In the genomic region with DNA sequence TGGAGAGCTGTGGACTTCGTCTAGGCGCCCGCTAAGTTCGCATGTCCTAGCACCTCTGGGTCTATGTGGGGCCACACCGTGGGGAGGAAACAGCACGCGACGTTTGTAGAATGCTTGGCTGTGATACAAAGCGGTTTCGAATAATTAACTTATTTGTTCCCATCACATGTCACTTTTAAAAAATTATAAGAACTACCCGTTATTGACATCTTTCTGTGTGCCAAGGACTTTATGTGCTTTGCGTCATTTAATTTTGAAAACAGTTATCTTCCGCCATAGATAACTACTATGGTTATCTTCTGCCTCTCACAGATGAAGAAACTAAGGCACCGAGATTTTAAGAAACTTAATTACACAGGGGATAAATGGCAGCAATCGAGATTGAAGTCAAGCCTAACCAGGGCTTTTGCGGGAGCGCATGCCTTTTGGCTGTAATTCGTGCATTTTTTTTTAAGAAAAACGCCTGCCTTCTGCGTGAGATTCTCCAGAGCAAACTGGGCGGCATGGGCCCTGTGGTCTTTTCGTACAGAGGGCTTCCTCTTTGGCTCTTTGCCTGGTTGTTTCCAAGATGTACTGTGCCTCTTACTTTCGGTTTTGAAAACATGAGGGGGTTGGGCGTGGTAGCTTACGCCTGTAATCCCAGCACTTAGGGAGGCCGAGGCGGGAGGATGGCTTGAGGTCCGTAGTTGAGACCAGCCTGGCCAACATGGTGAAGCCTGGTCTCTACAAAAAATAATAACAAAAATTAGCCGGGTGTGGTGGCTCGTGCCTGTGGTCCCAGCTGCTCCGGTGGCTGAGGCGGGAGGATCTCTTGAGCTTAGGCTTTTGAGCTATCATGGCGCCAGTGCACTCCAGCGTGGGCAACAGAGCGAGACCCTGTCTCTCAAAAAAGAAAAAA, we compare ENCODE assay signal across 1 cellular context.
TF ChIP-seq lines count a peak whose summit lies in the region.

No MANE protein-coding gene starts in this region.

TF ChIP-seq in K562, 482 proteins besides CTCF, POLR2A, EP300 and RAD21 (continued from another document and continues in another):
- TF ChIP-seq ZNF699 (CRISPR knock-in tag; IDR thresholded peaks at IDR 0.05; ENCODE audit: insufficient replicate concordance) (no peak), HDAC8 (tag; IDR thresholded peaks at IDR 0.05) (no peak), DPF2 (IDR thresholded peaks at IDR 0.05) (peak; percentile 36), YY1 (IDR thresholded peaks at IDR 0.05; ENCODE audit: borderline replicate concordance in 1 of 3, control insufficient read depth in 1 of 3, extremely low read depth in 1 of 3, insufficient read depth in 3 of 3, insufficient read length in 1 of 3, insufficient replicate concordance in 2 of 3, low read depth in 1 of 3, low read length in 2 of 3) (peak in 1 of 3 experiments; percentile 60), MYC (IDR thresholded peaks at IDR 0.05; ENCODE audit: low read depth, low read length) (0 out of 2 replicates have a peak, but pooled peaks have one; percentile 6), MYC (CRISPR knock-in tag; IDR thresholded peaks at IDR 0.05; ENCODE audit: borderline replicate concordance, low read depth) (no peak), BCOR (IDR thresholded peaks at IDR 0.05) (0 out of 2 replicates have a peak, but pooled peaks have one; percentile 47), PCBP2 (IDR thresholded peaks at IDR 0.05; ENCODE audit: low read depth, low read length, poor library complexity, severe bottlenecking) (no peak), ARHGAP35 (IDR thresholded peaks at IDR 0.05; ENCODE audit: partially characterized antibody) (no peak), HNRNPK (IDR thresholded peaks at IDR 0.05; ENCODE audit: low read depth, low read length, poor library complexity, severe bottlenecking) (no peak), CBX1 (IDR thresholded peaks at IDR 0.05; ENCODE audit: low read depth) (no peak), EGR1 (conservative IDR thresholded peaks at IDR 0.05) (no peak), CHD1 (IDR thresholded peaks at IDR 0.05; ENCODE audit: low read length) (peak; percentile 54), YBX1 (IDR thresholded peaks at IDR 0.05) (no peak), PHTF2 (CRISPR knock-in tag; IDR thresholded peaks at IDR 0.05) (no peak), POU5F1 (IDR thresholded peaks at IDR 0.05; ENCODE audit: borderline replicate concordance, low read depth, low read length, partially characterized antibody) (no peak), LARP7 (IDR thresholded peaks at IDR 0.05) (peak; percentile 90; the same call in 1 of the 2 replicates), POLR2AphosphoS5 (IDR thresholded peaks at IDR 0.05; ENCODE audit: control insufficient read depth, insufficient read depth, low read depth, low read length) (peak; percentile 43; the same call in 1 of the 2 replicates), SMC3 (conservative IDR thresholded peaks at IDR 0.05; ENCODE audit: insufficient read depth, low read depth, low read length) (no peak), TARDBP (IDR thresholded peaks at IDR 0.05) (no peak), POLR3G (IDR thresholded peaks at IDR 0.05; ENCODE audit: extremely low read depth, insufficient read length, insufficient replicate concordance) (no peak), MCM2 (IDR thresholded peaks at IDR 0.05; ENCODE audit: low read depth) (no peak), BCL6 (CRISPR knock-in tag; IDR thresholded peaks at IDR 0.05) (no peak), LEF1 (IDR thresholded peaks at IDR 0.05) (no peak), ZNF121 (CRISPR knock-in tag; conservative IDR thresholded peaks at IDR 0.05) (peak; percentile 81), ZKSCAN3 (CRISPR knock-in tag; IDR thresholded peaks at IDR 0.05) (no peak), ARNT (IDR thresholded peaks at IDR 0.05) (0 out of 4 replicates have a peak, but pooled peaks of 1 of the 2 experiments have one; percentile 43)
- TF ChIP-seq, protein P1, sequence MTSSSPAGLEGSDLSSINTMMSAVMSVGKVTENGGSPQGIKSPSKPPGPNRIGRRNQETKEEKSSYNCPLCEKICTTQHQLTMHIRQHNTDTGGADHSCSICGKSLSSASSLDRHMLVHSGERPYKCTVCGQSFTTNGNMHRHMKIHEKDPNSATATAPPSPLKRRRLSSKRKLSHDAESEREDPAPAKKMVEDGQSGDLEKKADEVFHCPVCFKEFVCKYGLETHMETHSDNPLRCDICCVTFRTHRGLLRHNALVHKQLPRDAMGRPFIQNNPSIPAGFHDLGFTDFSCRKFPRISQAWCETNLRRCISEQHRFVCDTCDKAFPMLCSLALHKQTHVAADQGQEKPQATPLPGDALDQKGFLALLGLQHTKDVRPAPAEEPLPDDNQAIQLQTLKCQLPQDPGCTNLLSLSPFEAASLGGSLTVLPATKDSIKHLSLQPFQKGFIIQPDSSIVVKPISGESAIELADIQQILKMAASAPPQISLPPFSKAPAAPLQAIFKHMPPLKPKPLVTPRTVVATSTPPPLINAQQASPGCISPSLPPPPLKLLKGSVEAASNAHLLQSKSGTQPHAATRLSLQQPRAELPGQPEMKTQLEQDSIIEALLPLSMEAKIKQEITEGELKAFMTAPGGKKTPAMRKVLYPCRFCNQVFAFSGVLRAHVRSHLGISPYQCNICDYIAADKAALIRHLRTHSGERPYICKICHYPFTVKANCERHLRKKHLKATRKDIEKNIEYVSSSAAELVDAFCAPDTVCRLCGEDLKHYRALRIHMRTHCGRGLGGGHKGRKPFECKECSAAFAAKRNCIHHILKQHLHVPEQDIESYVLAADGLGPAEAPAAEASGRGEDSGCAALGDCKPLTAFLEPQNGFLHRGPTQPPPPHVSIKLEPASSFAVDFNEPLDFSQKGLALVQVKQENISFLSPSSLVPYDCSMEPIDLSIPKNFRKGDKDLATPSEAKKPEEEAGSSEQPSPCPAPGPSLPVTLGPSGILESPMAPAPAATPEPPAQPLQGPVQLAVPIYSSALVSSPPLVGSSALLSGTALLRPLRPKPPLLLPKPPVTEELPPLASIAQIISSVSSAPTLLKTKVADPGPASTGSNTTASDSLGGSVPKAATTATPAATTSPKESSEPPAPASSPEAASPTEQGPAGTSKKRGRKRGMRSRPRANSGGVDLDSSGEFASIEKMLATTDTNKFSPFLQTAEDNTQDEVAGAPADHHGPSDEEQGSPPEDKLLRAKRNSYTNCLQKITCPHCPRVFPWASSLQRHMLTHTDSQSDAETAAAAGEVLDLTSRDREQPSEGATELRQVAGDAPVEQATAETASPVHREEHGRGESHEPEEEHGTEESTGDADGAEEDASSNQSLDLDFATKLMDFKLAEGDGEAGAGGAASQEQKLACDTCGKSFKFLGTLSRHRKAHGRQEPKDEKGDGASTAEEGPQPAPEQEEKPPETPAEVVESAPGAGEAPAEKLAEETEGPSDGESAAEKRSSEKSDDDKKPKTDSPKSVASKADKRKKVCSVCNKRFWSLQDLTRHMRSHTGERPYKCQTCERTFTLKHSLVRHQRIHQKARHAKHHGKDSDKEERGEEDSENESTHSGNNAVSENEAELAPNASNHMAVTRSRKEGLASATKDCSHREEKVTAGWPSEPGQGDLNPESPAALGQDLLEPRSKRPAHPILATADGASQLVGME (CRISPR knock-in tag; IDR thresholded peaks at IDR 0.05): no peak
- TF ChIP-seq, protein P2, sequence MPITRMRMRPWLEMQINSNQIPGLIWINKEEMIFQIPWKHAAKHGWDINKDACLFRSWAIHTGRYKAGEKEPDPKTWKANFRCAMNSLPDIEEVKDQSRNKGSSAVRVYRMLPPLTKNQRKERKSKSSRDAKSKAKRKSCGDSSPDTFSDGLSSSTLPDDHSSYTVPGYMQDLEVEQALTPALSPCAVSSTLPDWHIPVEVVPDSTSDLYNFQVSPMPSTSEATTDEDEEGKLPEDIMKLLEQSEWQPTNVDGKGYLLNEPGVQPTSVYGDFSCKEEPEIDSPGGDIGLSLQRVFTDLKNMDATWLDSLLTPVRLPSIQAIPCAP (CRISPR knock-in tag; IDR thresholded peaks at IDR 0.05; ENCODE audit: borderline replicate concordance): 0 out of 2 replicates have a peak, but pooled peaks have one; percentile 42
- TF ChIP-seq, protein P3, sequence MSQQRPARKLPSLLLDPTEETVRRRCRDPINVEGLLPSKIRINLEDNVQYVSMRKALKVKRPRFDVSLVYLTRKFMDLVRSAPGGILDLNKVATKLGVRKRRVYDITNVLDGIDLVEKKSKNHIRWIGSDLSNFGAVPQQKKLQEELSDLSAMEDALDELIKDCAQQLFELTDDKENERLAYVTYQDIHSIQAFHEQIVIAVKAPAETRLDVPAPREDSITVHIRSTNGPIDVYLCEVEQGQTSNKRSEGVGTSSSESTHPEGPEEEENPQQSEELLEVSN (IDR thresholded peaks at IDR 0.05; ENCODE audit: borderline replicate concordance in 1 of 2, extremely low read depth in 1 of 2, insufficient read depth in 1 of 2, insufficient read length in 1 of 2, low read depth in 1 of 2, low read length in 1 of 2, poor library complexity in 1 of 2, severe bottlenecking in 1 of 2): peak in 1 of 2 experiments; percentile 88
- TF ChIP-seq, protein P4, sequence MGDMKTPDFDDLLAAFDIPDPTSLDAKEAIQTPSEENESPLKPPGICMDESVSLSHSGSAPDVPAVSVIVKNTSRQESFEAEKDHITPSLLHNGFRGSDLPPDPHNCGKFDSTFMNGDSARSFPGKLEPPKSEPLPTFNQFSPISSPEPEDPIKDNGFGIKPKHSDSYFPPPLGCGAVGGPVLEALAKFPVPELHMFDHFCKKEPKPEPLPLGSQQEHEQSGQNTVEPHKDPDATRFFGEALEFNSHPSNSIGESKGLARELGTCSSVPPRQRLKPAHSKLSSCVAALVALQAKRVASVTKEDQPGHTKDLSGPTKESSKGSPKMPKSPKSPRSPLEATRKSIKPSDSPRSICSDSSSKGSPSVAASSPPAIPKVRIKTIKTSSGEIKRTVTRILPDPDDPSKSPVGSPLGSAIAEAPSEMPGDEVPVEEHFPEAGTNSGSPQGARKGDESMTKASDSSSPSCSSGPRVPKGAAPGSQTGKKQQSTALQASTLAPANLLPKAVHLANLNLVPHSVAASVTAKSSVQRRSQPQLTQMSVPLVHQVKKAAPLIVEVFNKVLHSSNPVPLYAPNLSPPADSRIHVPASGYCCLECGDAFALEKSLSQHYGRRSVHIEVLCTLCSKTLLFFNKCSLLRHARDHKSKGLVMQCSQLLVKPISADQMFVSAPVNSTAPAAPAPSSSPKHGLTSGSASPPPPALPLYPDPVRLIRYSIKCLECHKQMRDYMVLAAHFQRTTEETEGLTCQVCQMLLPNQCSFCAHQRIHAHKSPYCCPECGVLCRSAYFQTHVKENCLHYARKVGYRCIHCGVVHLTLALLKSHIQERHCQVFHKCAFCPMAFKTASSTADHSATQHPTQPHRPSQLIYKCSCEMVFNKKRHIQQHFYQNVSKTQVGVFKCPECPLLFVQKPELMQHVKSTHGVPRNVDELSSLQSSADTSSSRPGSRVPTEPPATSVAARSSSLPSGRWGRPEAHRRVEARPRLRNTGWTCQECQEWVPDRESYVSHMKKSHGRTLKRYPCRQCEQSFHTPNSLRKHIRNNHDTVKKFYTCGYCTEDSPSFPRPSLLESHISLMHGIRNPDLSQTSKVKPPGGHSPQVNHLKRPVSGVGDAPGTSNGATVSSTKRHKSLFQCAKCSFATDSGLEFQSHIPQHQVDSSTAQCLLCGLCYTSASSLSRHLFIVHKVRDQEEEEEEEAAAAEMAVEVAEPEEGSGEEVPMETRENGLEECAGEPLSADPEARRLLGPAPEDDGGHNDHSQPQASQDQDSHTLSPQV (IDR thresholded peaks at IDR 0.05): peak; percentile 68; the same call in 1 of the 2 replicates
- TF ChIP-seq, protein P5, sequence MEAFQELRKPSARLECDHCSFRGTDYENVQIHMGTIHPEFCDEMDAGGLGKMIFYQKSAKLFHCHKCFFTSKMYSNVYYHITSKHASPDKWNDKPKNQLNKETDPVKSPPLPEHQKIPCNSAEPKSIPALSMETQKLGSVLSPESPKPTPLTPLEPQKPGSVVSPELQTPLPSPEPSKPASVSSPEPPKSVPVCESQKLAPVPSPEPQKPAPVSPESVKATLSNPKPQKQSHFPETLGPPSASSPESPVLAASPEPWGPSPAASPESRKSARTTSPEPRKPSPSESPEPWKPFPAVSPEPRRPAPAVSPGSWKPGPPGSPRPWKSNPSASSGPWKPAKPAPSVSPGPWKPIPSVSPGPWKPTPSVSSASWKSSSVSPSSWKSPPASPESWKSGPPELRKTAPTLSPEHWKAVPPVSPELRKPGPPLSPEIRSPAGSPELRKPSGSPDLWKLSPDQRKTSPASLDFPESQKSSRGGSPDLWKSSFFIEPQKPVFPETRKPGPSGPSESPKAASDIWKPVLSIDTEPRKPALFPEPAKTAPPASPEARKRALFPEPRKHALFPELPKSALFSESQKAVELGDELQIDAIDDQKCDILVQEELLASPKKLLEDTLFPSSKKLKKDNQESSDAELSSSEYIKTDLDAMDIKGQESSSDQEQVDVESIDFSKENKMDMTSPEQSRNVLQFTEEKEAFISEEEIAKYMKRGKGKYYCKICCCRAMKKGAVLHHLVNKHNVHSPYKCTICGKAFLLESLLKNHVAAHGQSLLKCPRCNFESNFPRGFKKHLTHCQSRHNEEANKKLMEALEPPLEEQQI (IDR thresholded peaks at IDR 0.05): no peak
- TF ChIP-seq, protein P6, sequence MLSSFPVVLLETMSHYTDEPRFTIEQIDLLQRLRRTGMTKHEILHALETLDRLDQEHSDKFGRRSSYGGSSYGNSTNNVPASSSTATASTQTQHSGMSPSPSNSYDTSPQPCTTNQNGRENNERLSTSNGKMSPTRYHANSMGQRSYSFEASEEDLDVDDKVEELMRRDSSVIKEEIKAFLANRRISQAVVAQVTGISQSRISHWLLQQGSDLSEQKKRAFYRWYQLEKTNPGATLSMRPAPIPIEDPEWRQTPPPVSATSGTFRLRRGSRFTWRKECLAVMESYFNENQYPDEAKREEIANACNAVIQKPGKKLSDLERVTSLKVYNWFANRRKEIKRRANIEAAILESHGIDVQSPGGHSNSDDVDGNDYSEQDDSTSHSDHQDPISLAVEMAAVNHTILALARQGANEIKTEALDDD (IDR thresholded peaks at IDR 0.05): no peak
- TF ChIP-seq, protein P7, sequence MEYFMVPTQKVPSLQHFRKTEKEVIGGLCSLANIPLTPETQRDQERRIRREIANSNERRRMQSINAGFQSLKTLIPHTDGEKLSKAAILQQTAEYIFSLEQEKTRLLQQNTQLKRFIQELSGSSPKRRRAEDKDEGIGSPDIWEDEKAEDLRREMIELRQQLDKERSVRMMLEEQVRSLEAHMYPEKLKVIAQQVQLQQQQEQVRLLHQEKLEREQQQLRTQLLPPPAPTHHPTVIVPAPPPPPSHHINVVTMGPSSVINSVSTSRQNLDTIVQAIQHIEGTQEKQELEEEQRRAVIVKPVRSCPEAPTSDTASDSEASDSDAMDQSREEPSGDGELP (CRISPR knock-in tag; IDR thresholded peaks at IDR 0.05; ENCODE audit: borderline replicate concordance): peak; percentile 50; the same call in 1 of the 2 replicates
- TF ChIP-seq, protein P8, sequence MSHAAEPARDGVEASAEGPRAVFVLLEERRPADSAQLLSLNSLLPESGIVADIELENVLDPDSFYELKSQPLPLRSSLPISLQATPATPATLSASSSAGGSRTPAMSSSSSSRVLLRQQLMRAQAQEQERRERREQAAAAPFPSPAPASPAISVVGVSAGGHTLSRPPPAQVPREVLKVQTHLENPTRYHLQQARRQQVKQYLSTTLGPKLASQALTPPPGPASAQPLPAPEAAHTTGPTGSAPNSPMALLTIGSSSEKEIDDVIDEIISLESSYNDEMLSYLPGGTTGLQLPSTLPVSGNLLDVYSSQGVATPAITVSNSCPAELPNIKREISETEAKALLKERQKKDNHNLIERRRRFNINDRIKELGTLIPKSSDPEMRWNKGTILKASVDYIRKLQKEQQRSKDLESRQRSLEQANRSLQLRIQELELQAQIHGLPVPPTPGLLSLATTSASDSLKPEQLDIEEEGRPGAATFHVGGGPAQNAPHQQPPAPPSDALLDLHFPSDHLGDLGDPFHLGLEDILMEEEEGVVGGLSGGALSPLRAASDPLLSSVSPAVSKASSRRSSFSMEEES (CRISPR knock-in tag; IDR thresholded peaks at IDR 0.05): no peak
